Comparison of ENCODE assay signal across 6 cellular contexts in the genomic region with DNA sequence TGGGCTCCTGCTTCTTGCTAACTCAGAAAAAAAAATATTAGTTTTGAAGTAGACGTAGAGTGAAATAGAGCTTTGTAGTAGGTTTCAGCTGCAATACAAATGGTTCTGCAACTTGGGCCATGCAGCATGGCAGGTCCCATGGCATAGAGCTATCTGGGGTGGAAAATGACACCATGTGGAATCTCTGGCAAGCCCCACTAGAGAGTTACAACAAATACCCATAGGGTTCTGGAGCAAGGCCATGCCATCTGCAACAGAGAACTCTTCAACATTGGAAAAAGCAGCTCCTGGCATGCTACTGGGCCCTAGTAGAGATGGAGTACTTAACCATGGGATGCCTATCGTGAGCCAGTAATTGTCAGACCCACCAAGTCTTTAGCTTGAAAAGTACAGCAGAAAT.
"Had no signal": no experiment of that assay in that cellular context is flagged by ENCODE, and none has a peak within 500 bp of the region (broad histone marks: within the 10 kb centered on the region; RNA-seq: fewer than 3 reads in every experiment).

No MANE protein-coding gene starts in this region.

- ATAC-seq: GM23338, K562 had no signal

- DNase-seq: H9, HCEC 1CT, IMR-90, KG1 had no signal
